Comparison of ENCODE assay signal across 8 cellular contexts in genomic region chr6:116616757-116617093, GRCh38. TPM values are rescaled to one million over a fixed set of nuclear protein-coding genes. Genes with fewer than 3 reads are reported as not detected.
DNase-seq lines count a peak whose midpoint lies in the region; ATAC-seq and TF ChIP-seq lines count a peak whose summit lies in the region.

No MANE protein-coding gene starts in this region.

- ATAC-seq in HG02852 (IDR thresholded peaks at IDR 0.05; ENCODE audit: unreplicated experiment) (peak; percentile 21), SK-N-SH treated with all-trans-retinoic acid at 6 μM for 48 hours (peak; percentile 56)

- no peaks in the 10 kb centered on the region for H3K36me3 Mint-ChIP-seq in endodermal cell (ENCODE audit: low read depth)

- no peak for TF ChIP-seq CTCF in GM12875 (IDR thresholded peaks at IDR 0.05; ENCODE audit: borderline replicate concordance, insufficient read depth, low read depth, low read length)
- no peak for TF ChIP-seq CTCF in endodermal cell (conservative IDR thresholded peaks at IDR 0.05)

- peak overlapping the region; percentile 42 for H3K27ac Mint-ChIP-seq in endodermal cell

- DNase-seq in endodermal cell (no peak), kidney glomerular epithelial cell (lab: John Stamatoyannopoulos, UW) (no peak), mucosa of gallbladder (ENCODE audit: low spot score) (no peak), DMS 273 (lab: John Stamatoyannopoulos, UW; ENCODE audit: unreplicated experiment) (no peak)

- H3K4me1 Mint-ChIP-seq in endodermal cell, result peaks cover 7% of the 10 kb centered on the region

- H3K27me3 ChIP-seq in endodermal cell (ENCODE audit: control insufficient read depth, insufficient read depth, low read length, poor library complexity, severe bottlenecking), result peaks cover 23% of the 10 kb centered on the region
- no peaks in the 10 kb centered on the region for H3K27me3 ChIP-seq in muscle layer of colon (ENCODE audit: control insufficient read depth in 1 of 2, insufficient read depth in 2 of 2, low read length in 2 of 2)

- H3K9ac ChIP-seq in endodermal cell (ENCODE audit: extremely low read depth, low read length, poor library complexity, severe bottlenecking) (peak overlapping the region; percentile 70), muscle layer of colon (ENCODE audit: low read length) (no peak overlapping the region)

- peak overlapping the region; percentile 60 for H3K4me3 ChIP-seq in GM12875 (ENCODE audit: low read depth, low read length)
- peak overlapping the region; percentile 92 for H3K4me3 ChIP-seq in endodermal cell (ENCODE audit: low read length)
- peak overlapping the region; percentile 64 to 98 for H3K4me3 ChIP-seq in muscle layer of colon (ENCODE audit: low read depth in 1 of 2, low read length in 2 of 2)

- WGBS in endodermal cell (ENCODE audit: insufficient coverage in 1 of 2, insufficient read length in 1 of 2), 2 experiments, result 3 to 10% methylated on average over 4 to 15 of the region's 15 CpGs

- H3K9me3 ChIP-seq in endodermal cell (ENCODE audit: control insufficient read depth, low read length), result no peaks in the 10 kb centered on the region
- H3K9me3 ChIP-seq in muscle layer of colon (ENCODE audit: low read length), result no peaks in the 10 kb centered on the region

- H3K4me3 Mint-ChIP-seq in endodermal cell, result peak overlapping the region; percentile 76

- H3K9me3 Mint-ChIP-seq in endodermal cell, result no peaks in the 10 kb centered on the region

- H3K27ac ChIP-seq in endodermal cell (ENCODE audit: low read depth, low read length), result no peak overlapping the region
- no peak overlapping the region for H3K27ac ChIP-seq in muscle layer of colon (ENCODE audit: low read depth, low read length)

- peaks cover 28% of the 10 kb centered on the region for H3K27me3 Mint-ChIP-seq in endodermal cell (ENCODE audit: insufficient read depth)

- no peaks in the 10 kb centered on the region for H3K36me3 ChIP-seq in endodermal cell (ENCODE audit: control insufficient read depth, insufficient read depth, low read length)
- H3K36me3 ChIP-seq in muscle layer of colon (ENCODE audit: insufficient read depth, low read length), result no peaks in the 10 kb centered on the region

- H3K4me1 ChIP-seq in endodermal cell (ENCODE audit: control insufficient read depth, insufficient read depth, low read length), result no peaks in the 10 kb centered on the region
- H3K4me1 ChIP-seq in muscle layer of colon (ENCODE audit: insufficient read depth, low read length), result peaks cover 4% of the 10 kb centered on the region

TF ChIP-seq in SK-N-SH treated with all-trans-retinoic acid at 6 μM for 48 hours, 23 proteins besides CTCF, POLR2A, EP300 and RAD21:
- TF ChIP-seq SNAI2 (CRISPR knock-in tag; IDR thresholded peaks at IDR 0.05) (no peak), ISL1 (CRISPR knock-in tag; IDR thresholded peaks at IDR 0.05) (no peak), PATZ1 (CRISPR knock-in tag; IDR thresholded peaks at IDR 0.05; ENCODE audit: borderline replicate concordance) (no peak), PPARA (CRISPR knock-in tag; IDR thresholded peaks at IDR 0.05; ENCODE audit: borderline replicate concordance) (no peak), POU6F1 (CRISPR knock-in tag; IDR thresholded peaks at IDR 0.05; ENCODE audit: borderline replicate concordance, low read depth) (no peak), GLIS3 (CRISPR knock-in tag; IDR thresholded peaks at IDR 0.05) (no peak), BACH2 (CRISPR knock-in tag; IDR thresholded peaks at IDR 0.05; ENCODE audit: borderline replicate concordance) (no peak), RARB (CRISPR knock-in tag; IDR thresholded peaks at IDR 0.05) (no peak), ZC3H10 (CRISPR knock-in tag; IDR thresholded peaks at IDR 0.05) (no peak), TOX (CRISPR knock-in tag; IDR thresholded peaks at IDR 0.05; ENCODE audit: borderline replicate concordance) (no peak), OSR1 (CRISPR knock-in tag; IDR thresholded peaks at IDR 0.05) (no peak), ZFP3 (CRISPR knock-in tag; IDR thresholded peaks at IDR 0.05) (no peak), TSHZ2 (CRISPR knock-in tag; IDR thresholded peaks at IDR 0.05) (no peak), TCF4 (CRISPR knock-in tag; IDR thresholded peaks at IDR 0.05; ENCODE audit: borderline replicate concordance) (no peak), ESRRG (CRISPR knock-in tag; IDR thresholded peaks at IDR 0.05) (no peak), ARNTL (CRISPR knock-in tag; IDR thresholded peaks at IDR 0.05; ENCODE audit: borderline replicate concordance, low read depth) (no peak), ZNF70 (CRISPR knock-in tag; IDR thresholded peaks at IDR 0.05) (no peak)

RNA-seq across cellular contexts. Expression of gene RSPH4A, which starts 0.4 kb away (rescaled TPM):
- total RNA-seq in endodermal cell (1 to 10 TPM in 1 of 2 donors, under 1 TPM in 1; 0.92 to 1.2 TPM), mucosa of gallbladder (0.49 TPM)
- 1.9 TPM for polyA plus RNA-seq in endodermal cell (2013, experiment 1 of 2)
- 1.9 TPM for polyA plus RNA-seq in endodermal cell (2013, experiment 2 of 2)

RNA-seq across cellular contexts. Expression of gene RWDD1, which starts 45.4 kb away (rescaled TPM):
- total RNA-seq in endodermal cell, result 10 to 100 TPM; 35.5 to 35.8 TPM
- 46.8 TPM for polyA plus RNA-seq in endodermal cell (2013, experiment 1 of 2)
- 54.9 TPM for polyA plus RNA-seq in endodermal cell (2013, experiment 2 of 2)
- 35.1 TPM for total RNA-seq in mucosa of gallbladder

RNA-seq across cellular contexts. Expression of gene ZUP1, which starts 51.8 kb away (rescaled TPM):
- total RNA-seq in endodermal cell (10 to 100 TPM; 18.5 to 26.1 TPM), mucosa of gallbladder (9.6 TPM)
- polyA plus RNA-seq in endodermal cell (2013, experiment 1 of 2), result 24.6 TPM
- 19.8 TPM for polyA plus RNA-seq in endodermal cell (2013, experiment 2 of 2)
